ENCODE assay signal across 18 cellular contexts in the genomic region with DNA sequence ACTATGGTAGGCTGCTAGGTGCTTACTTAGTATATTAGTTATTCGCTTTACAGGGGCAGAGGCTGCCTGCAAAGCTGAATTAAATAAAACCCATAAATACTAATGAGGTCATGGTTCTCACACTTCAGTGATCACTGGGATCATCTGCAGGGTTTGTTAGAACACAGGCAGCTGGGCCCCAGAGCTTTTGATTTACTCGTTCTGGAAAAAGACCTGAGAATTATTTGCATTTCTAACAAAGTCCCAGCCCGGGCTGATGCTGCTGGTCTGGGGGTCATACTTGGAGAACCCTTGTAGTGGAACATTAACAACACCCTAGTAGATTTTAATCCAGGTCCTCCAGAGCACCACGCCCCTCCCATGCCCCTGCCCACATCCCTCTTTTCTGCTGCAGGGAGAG.
DNase-seq lines count a peak whose midpoint lies in the region; ATAC-seq lines count a peak whose summit lies in the region.
"Had no signal": no experiment of that assay in that cellular context is flagged by ENCODE, and none has a peak within 500 bp of the region (broad histone marks: within the 10 kb centered on the region; RNA-seq: fewer than 3 reads in every experiment).

No MANE protein-coding gene starts in this region.

- ATAC-seq in HG02938 (IDR thresholded peaks at IDR 0.05; ENCODE audit: unreplicated experiment) (no peak), GM19324 (IDR thresholded peaks at IDR 0.05; ENCODE audit: low FRiP score, unreplicated experiment) (no peak)
- ATAC-seq: GM23338, HCT116, HepG2 had no signal

- H3K9ac ChIP-seq in BLaER1 treated with 17β-estradiol and CSF1 and Interleukin-3, amounts not matched to agents 10 nM and 100 nM: peak overlapping the region in 2 of 11 experiments; percentile 24 to 43; a peak in 1 of 22 replicates

- no peak overlapping the region for H3K4me3 ChIP-seq in BLaER1 treated with 17β-estradiol and CSF1 and Interleukin-3, amounts not matched to agents 10 nM and 100 nM
- H3K4me3 ChIP-seq: GM23338 had no signal

- peaks cover 0 to 31% (median 22%) of the 10 kb centered on the region in 10 experiments; a peak in 17 of 20 replicates for H3K4me1 ChIP-seq in BLaER1 treated with 17β-estradiol and CSF1 and Interleukin-3, amounts not matched to agents 10 nM and 100 nM
- H3K4me1 ChIP-seq: Caco-2 had no signal

- peak; percentile 69 for DNase-seq in NCI-H526 treated with DMSO at 0.1 percent for 48 hours (lab: John Stamatoyannopoulos, UW)
- peak; percentile 76 for DNase-seq in left kidney (ENCODE audit: low read depth, low spot score)
- no peak for DNase-seq in LoVo (ENCODE audit: low spot score)
- no peak for DNase-seq in kidney glomerular epithelial cell (lab: John Stamatoyannopoulos, UW)
- DNase-seq: 8988T; C1 segment of cervical spinal cord; Caco-2; CD4-positive, CD25-positive, alpha-beta regulatory T cell; CD8-positive, alpha-beta memory T cell; GDM1; H7; HFFc6 had no signal

- H3K4me2 ChIP-seq in BLaER1 treated with 17β-estradiol and CSF1 and Interleukin-3, amounts not matched to agents 10 nM and 100 nM: peak overlapping the region; percentile 3 to 84 (median 55); a peak in 16 of 22 replicates
- H3K4me2 ChIP-seq: GM23338 had no signal

- H4K20me1 ChIP-seq in BLaER1 treated with 17β-estradiol and CSF1 and Interleukin-3, amounts not matched to agents 10 nM and 100 nM: no peaks in the 10 kb centered on the region

- H3K36me3 ChIP-seq in BLaER1 treated with 17β-estradiol and CSF1 and Interleukin-3, amounts not matched to agents 10 nM and 100 nM: no peaks in the 10 kb centered on the region

- no peaks in the 10 kb centered on the region for H3K27me3 ChIP-seq in BLaER1 treated with 17β-estradiol and CSF1 and Interleukin-3, amounts not matched to agents 10 nM and 100 nM

- H3K27ac ChIP-seq in BLaER1 treated with 17β-estradiol and CSF1 and Interleukin-3, amounts not matched to agents 10 nM and 100 nM: no peak overlapping the region

- peaks cover 0 to 28% (median 14%) of the 10 kb centered on the region in 11 experiments; a peak in 17 of 22 replicates for H3K9me3 ChIP-seq in BLaER1 treated with 17β-estradiol and CSF1 and Interleukin-3, amounts not matched to agents 10 nM and 100 nM (replicated peaks in 1 of 11)

Comparison
In these comparisons a context has a peak if more than half of its experiments do, and no peak if none do; other contexts are left out.
1. DNase-seq: peak in NCI-H526 treated with DMSO at 0.1 percent for 48 hours (single experiment) and left kidney (single experiment); none in LoVo (single experiment) and kidney glomerular epithelial cell (single experiment).